ENCODE assay signal across 8 cellular contexts in genomic region chr12:93380480-93381121, GRCh38. TPM values are rescaled to one million over a fixed set of nuclear protein-coding genes. Genes with fewer than 3 reads are reported as not detected.
DNase-seq lines count a peak whose midpoint lies in the region; ATAC-seq, FAIRE-seq and TF ChIP-seq lines count a peak whose summit lies in the region.

No MANE protein-coding gene starts in this region.

- intact Hi-C loops in psoas muscle (cut with DNase I) = loop anchor here (5.0 to 10.0 kb wide), 2 partner anchors 246 to 253 kb away; no protein-coding TSS in a partner anchor

- peak; percentile 35 for FAIRE-seq in GM18507 (lab: Jason Lieb, UNC)

- no peak for DNase-seq in AG09309 (ENCODE audit: low read depth)
- DNase-seq in GM18507 (ENCODE audit: extremely low spot score, insufficient read length, low read depth) = no peak
- no peak for DNase-seq in RWPE2 (ENCODE audit: low spot score)
- DNase-seq in epithelial cell of prostate (ENCODE audit: low read depth, low spot score) = no peak
- no peak for DNase-seq in psoas muscle

- ATAC-seq in RWPE2 (ENCODE audit: low read depth) = peak; percentile 21; the same call in 1 of the 3 replicates
- no peak for ATAC-seq in psoas muscle
- ATAC-seq in HG02981 (IDR thresholded peaks at IDR 0.05; ENCODE audit: unreplicated experiment) = no peak
- no peak for ATAC-seq in HG03521 (IDR thresholded peaks at IDR 0.05; ENCODE audit: unreplicated experiment)
- no peak for ATAC-seq in HG03025 (IDR thresholded peaks at IDR 0.05; ENCODE audit: low FRiP score, unreplicated experiment)

- H3K36me3 ChIP-seq in RWPE2 (ENCODE audit: low read depth) = peaks cover 11% of the 10 kb centered on the region; the same call in 1 of the 2 replicates
- H3K36me3 ChIP-seq in psoas muscle (ENCODE audit: insufficient read depth in 1 of 2, low read depth in 1 of 2) = peaks cover 0 to 24% of the 10 kb centered on the region in 2 donors

- 26 to 32% (median 27%) methylated on average over 2 of the region's 2 CpGs for WGBS in psoas muscle, 3 donors

- H3K9me3 ChIP-seq in RWPE2 (ENCODE audit: severe bottlenecking) = no peaks in the 10 kb centered on the region
- no peaks in the 10 kb centered on the region for H3K9me3 ChIP-seq in psoas muscle

- H3K27ac ChIP-seq in RWPE2 (ENCODE audit: poor library complexity, severe bottlenecking) (peak overlapping the region; percentile 74), epithelial cell of prostate (peak overlapping the region; percentile 76), psoas muscle (peak overlapping the region; percentile 92)

- H3K27me3 ChIP-seq in RWPE2 (ENCODE audit: insufficient read depth, poor library complexity, severe bottlenecking) (no peaks in the 10 kb centered on the region), psoas muscle (ENCODE audit: insufficient read depth in 3 of 3, low read length in 2 of 3) (no peaks in the 10 kb centered on the region)

- peak overlapping the region; percentile 80 for H3K4me3 ChIP-seq in AG09309 (ENCODE audit: control insufficient read depth, low read depth, low read length)
- H3K4me3 ChIP-seq in RWPE2 (ENCODE audit: severe bottlenecking) = peak overlapping the region; percentile 92
- H3K4me3 ChIP-seq in psoas muscle = peak overlapping the region; percentile 78

- H3K4me1 ChIP-seq in RWPE2 (ENCODE audit: insufficient read depth, poor library complexity, severe bottlenecking) (peaks cover 10% of the 10 kb centered on the region), psoas muscle (peaks cover 61% of the 10 kb centered on the region)

- peak; percentile 34 for TF ChIP-seq CTCF in AG09309 (IDR thresholded peaks at IDR 0.05; ENCODE audit: control insufficient read depth, insufficient read depth, low read depth, low read length, missing control alignments)
- TF ChIP-seq CTCF in RWPE2 (IDR thresholded peaks at IDR 0.05; ENCODE audit: poor library complexity, severe bottlenecking) = peak; percentile 78
- peak; percentile 24 for TF ChIP-seq CTCF in psoas muscle (IDR thresholded peaks at IDR 0.05)

RNA-seq across cellular contexts. Expression of gene NUDT4, which starts 2.9 kb away (rescaled TPM):
- 100 to 1,000 TPM; 187 to 254 (median 211) TPM for total RNA-seq in psoas muscle
- polyA plus RNA-seq in psoas muscle = 100 to 1,000 TPM in 1 of 3 donors, 10 to 100 TPM in 2; 48.3 to 108 (median 76.1) TPM

Comparison
In these comparisons a context has a peak if more than half of its experiments do, and no peak if none do; other contexts are left out.
1. CTCF ChIP-seq: peak in every context shown above with its lines; median percentile 78 in RWPE2; 34 in AG09309; 24 in psoas muscle.